26 cellular contexts compared by ENCODE assay signal in genomic region chr9:94632736-94633135, GRCh38. TPM values are rescaled to one million over a fixed set of nuclear protein-coding genes. Genes with fewer than 3 reads are reported as not detected.
DNase-seq lines count a peak whose midpoint lies in the region; ATAC-seq, FAIRE-seq and TF ChIP-seq lines count a peak whose summit lies in the region.
"Had no signal": no experiment of that assay in that cellular context is flagged by ENCODE, and none has a peak within 500 bp of the region (broad histone marks: within the 10 kb centered on the region; RNA-seq: fewer than 3 reads in every experiment).

No MANE protein-coding gene starts in this region.

- POLR2A ChIA-PET in PC-9 (lab: Charles Lee; ENCODE audit: unreplicated experiment), result no interaction called here
- POLR2A ChIA-PET in activated CD4-positive, alpha-beta T cell treated with anti-CD3 and anti-CD28 coated beads for 36 hours (lab: Charles Lee), result no interaction called here

- intact Hi-C loops in PC-9 (cut with micrococcal nuclease; ENCODE audit: unreplicated experiment), result no loop called here
- intact Hi-C loops in stomach (cut with DNase I; ENCODE audit: low total_unique reads), result no loop called here
- intact Hi-C loops in activated CD4-positive, alpha-beta T cell treated with anti-CD3 and anti-CD28 coated beads for 36 hours (cut with DNase I, micrococcal nuclease), result no loop called here

- no peaks in the 10 kb centered on the region for H3K4me1 Mint-ChIP-seq in activated CD4-positive, alpha-beta T cell treated with anti-CD3 and anti-CD28 coated beads for 36 hours
- H3K4me1 Mint-ChIP-seq: activated naive CD8-positive, alpha-beta T cell treated with anti-CD3 and anti-CD28 coated beads, Interleukin-2, amount 10 ng/mL, durations not matched to agents 7 days and 5 days; memory B cell had no signal

- no peaks in the 10 kb centered on the region for H4K20me1 ChIP-seq in PC-9 (ENCODE audit: insufficient read depth)

- H3K4me3 ChIP-seq in PC-9, result no peak overlapping the region
- no peak overlapping the region for H3K4me3 ChIP-seq in stomach
- H3K4me3 ChIP-seq: heart right ventricle, neural progenitor cell, right atrium auricular region had no signal

- H3K27ac Mint-ChIP-seq in activated CD4-positive, alpha-beta T cell treated with anti-CD3 and anti-CD28 coated beads for 36 hours, result no peak overlapping the region
- H3K27ac Mint-ChIP-seq: activated naive CD8-positive, alpha-beta T cell treated with anti-CD3 and anti-CD28 coated beads, Interleukin-2, amount 10 ng/mL, durations not matched to agents 7 days and 5 days; CD4-positive, alpha-beta T cell; H9; memory B cell; neural progenitor cell; T-helper 1 cell treated with Interleukin-12 subunit alpha and Interleukin-12 subunit beta and Interleukin-4 antibody, amounts not matched to agents 30 μg/mL and 1 μg/mL, for 36 hours had no signal

- H3K27me3 Mint-ChIP-seq in activated CD4-positive, alpha-beta T cell treated with anti-CD3 and anti-CD28 coated beads for 36 hours, result peaks cover 2% of the 10 kb centered on the region
- H3K27me3 Mint-ChIP-seq: CD4-positive, alpha-beta T cell had no signal

- H3K27ac ChIP-seq in PC-9 (0 out of 2 replicates have a peak overlapping the region, but pooled peaks have one; percentile 64), stomach (peak overlapping the region; percentile 64 to 90 (median 75))
- H3K27ac ChIP-seq: epithelial cell of prostate, heart right ventricle, neural progenitor cell, right atrium auricular region had no signal

- peaks cover 18% of the 10 kb centered on the region for H3F3A ChIP-seq in PC-9 (ENCODE audit: insufficient read depth, low read depth)

- peaks cover 56% of the 10 kb centered on the region for H3K4me1 ChIP-seq in PC-9 (replicated peaks; ENCODE audit: insufficient read depth)
- peaks cover 21 to 56% (median 40%) of the 10 kb centered on the region in 4 donors for H3K4me1 ChIP-seq in stomach
- H3K4me1 ChIP-seq: heart right ventricle, right atrium auricular region had no signal

- 24 to 43% (median 29%) methylated on average over 5 of the region's 5 CpGs for WGBS in stomach, 5 donors

- no peaks in the 10 kb centered on the region for H3K9me3 ChIP-seq in PC-9 (ENCODE audit: insufficient read depth, low read depth)
- no peaks in the 10 kb centered on the region for H3K9me3 ChIP-seq in stomach
- H3K9me3 ChIP-seq: heart right ventricle, right atrium auricular region had no signal

- H3K9me3 Mint-ChIP-seq in activated CD4-positive, alpha-beta T cell treated with anti-CD3 and anti-CD28 coated beads for 36 hours (ENCODE audit: low read depth), result no peaks in the 10 kb centered on the region
- H3K9me3 Mint-ChIP-seq: activated naive CD8-positive, alpha-beta T cell treated with anti-CD3 and anti-CD28 coated beads, Interleukin-2, amount 10 ng/mL, durations not matched to agents 7 days and 5 days; CD4-positive, alpha-beta T cell; H9; memory B cell; neural progenitor cell; T-helper 1 cell treated with Interleukin-12 subunit alpha and Interleukin-12 subunit beta and Interleukin-4 antibody, amounts not matched to agents 30 μg/mL and 1 μg/mL, for 36 hours had no signal

- CTCF ChIA-PET in PC-9 (lab: Charles Lee), result no interaction called here
- CTCF ChIA-PET in activated CD4-positive, alpha-beta T cell treated with anti-CD3 and anti-CD28 coated beads for 36 hours (lab: Charles Lee), result no interaction called here

- in situ Hi-C loops in GM13976 (cut with MboI; ENCODE audit: low sequenced_read_pairs, unreplicated experiment), result no loop called here

- H3K36me3 ChIP-seq in PC-9 (ENCODE audit: low read depth) (peaks cover 15% of the 10 kb centered on the region), stomach (no peaks in the 10 kb centered on the region)
- H3K36me3 ChIP-seq: heart right ventricle, neural progenitor cell, right atrium auricular region had no signal

- peaks cover 87% of the 10 kb centered on the region for H3K79me2 ChIP-seq in PC-9 (ENCODE audit: low read depth)

- no peak for TF ChIP-seq EP300 in stomach (IDR thresholded peaks at IDR 0.05)

- no peaks in the 10 kb centered on the region for H3K27me3 ChIP-seq in PC-9 (ENCODE audit: insufficient read depth, low read depth)
- no peaks in the 10 kb centered on the region for H3K27me3 ChIP-seq in stomach
- H3K27me3 ChIP-seq: right atrium auricular region had no signal

- DNase-seq in EH (ENCODE audit: low read depth) (peak; percentile 62), PC-9 (no peak), fibroblast of peridontal ligament (ENCODE audit: extremely low read depth) (peak; percentile 8), stomach (no peak), GM12891 (ENCODE audit: insufficient read length, low spot score) (no peak), GM13976 (ENCODE audit: low spot score) (no peak)
- no peak for DNase-seq in activated CD4-positive, alpha-beta T cell treated with anti-CD3 and anti-CD28 coated beads for 36 hours
- DNase-seq: activated CD4-positive, CD25-positive, alpha-beta regulatory T cell treated with anti-CD3 and anti-CD28 coated beads, Interleukin-2, amount 50 U/mL, for 72 hours; activated effector memory CD4-positive, alpha-beta T cell treated with anti-CD3 and anti-CD28 coated beads, Interleukin-2, amount 50 U/mL, for 16 hours; activated naive CD8-positive, alpha-beta T cell treated with anti-CD3 and anti-CD28 coated beads, Interleukin-2, amount 10 ng/mL, durations not matched to agents 7 days and 5 days; CD4-positive, alpha-beta T cell; cerebellar nuclear complex; H9; heart right ventricle; left cardiac atrium; NCI-H2029; NCI-H226; stimulated activated CD4-positive, alpha-beta T cell treated with anti-CD3 and anti-CD28 coated beads, Interleukin-2, amount 100 ng/mL, for 48 hours had no signal

- H3K4me3 Mint-ChIP-seq in activated CD4-positive, alpha-beta T cell treated with anti-CD3 and anti-CD28 coated beads for 36 hours, result no peak overlapping the region
- H3K4me3 Mint-ChIP-seq: activated naive CD8-positive, alpha-beta T cell treated with anti-CD3 and anti-CD28 coated beads, Interleukin-2, amount 10 ng/mL, durations not matched to agents 7 days and 5 days; CD4-positive, alpha-beta T cell; H9; memory B cell; neural progenitor cell; T-helper 1 cell treated with Interleukin-12 subunit alpha and Interleukin-12 subunit beta and Interleukin-4 antibody, amounts not matched to agents 30 μg/mL and 1 μg/mL, for 36 hours had no signal

- no peak overlapping the region for H2AFZ ChIP-seq in PC-9
- H2AFZ ChIP-seq: neural progenitor cell had no signal

- H3K9me2 ChIP-seq in PC-9 (ENCODE audit: insufficient read depth), result no peaks in the 10 kb centered on the region

- H3K36me3 Mint-ChIP-seq in activated CD4-positive, alpha-beta T cell treated with anti-CD3 and anti-CD28 coated beads for 36 hours (ENCODE audit: low read depth), result no peaks in the 10 kb centered on the region
- H3K36me3 Mint-ChIP-seq: activated naive CD8-positive, alpha-beta T cell treated with anti-CD3 and anti-CD28 coated beads, Interleukin-2, amount 10 ng/mL, durations not matched to agents 7 days and 5 days; memory B cell; neural progenitor cell had no signal

- no peak for ATAC-seq in activated CD4-positive, alpha-beta T cell treated with anti-CD3 and anti-CD28 coated beads for 36 hours
- ATAC-seq: heart right ventricle had no signal

- no peak for FAIRE-seq in GM12891 (lab: Jason Lieb, UNC)
- FAIRE-seq: D721Med, TTC549 had no signal

- no peak for TF ChIP-seq POLR2A in stomach (IDR thresholded peaks at IDR 0.05)
- TF ChIP-seq POLR2A in GM12891 (IDR thresholded peaks at IDR 0.05; ENCODE audit: low read depth, low read length), result no peak

- no TSS peak for BruUV-seq in PC-9 (replicated peaks; lab: Mats Ljungman, UMichigan)

- peak overlapping the region; percentile 77 for H3K4me2 ChIP-seq in PC-9
- H3K4me2 ChIP-seq: neural progenitor cell had no signal

- TF ChIP-seq CTCF in PC-9 (conservative IDR thresholded peaks at IDR 0.05), result no peak
- TF ChIP-seq CTCF in stomach (IDR thresholded peaks at IDR 0.05), result no peak
- no peak for TF ChIP-seq CTCF in GM13976 (IDR thresholded peaks at IDR 0.05; ENCODE audit: borderline replicate concordance, control extremely low read depth, extremely low read depth, insufficient read depth, missing control alignments)

TF ChIP-seq in GM12891, 5 proteins besides CTCF, POLR2A, EP300 and RAD21:
- no peak for TF ChIP-seq POLR2AphosphoS5 (IDR thresholded peaks at IDR 0.05; ENCODE audit: low read depth, low read length)
- TF ChIP-seq SPI1 (IDR thresholded peaks at IDR 0.05; ENCODE audit: low read depth, low read length), result no peak
- no peak for TF ChIP-seq POU2F2 (IDR thresholded peaks at IDR 0.05; ENCODE audit: low read depth, low read length)
- TF ChIP-seq PAX5 (IDR thresholded peaks at IDR 0.05; ENCODE audit: insufficient read depth, low read length, severe bottlenecking), result no peak
- TF ChIP-seq TAF1 (IDR thresholded peaks at IDR 0.05; ENCODE audit: low read depth, low read length), result no peak

RNA-seq across cellular contexts. Expression of gene FBP1, which starts 6.6 kb away (rescaled TPM):
- total RNA-seq in PC-9 (2021) (34.9 and 35.0 TPM in 2 replicates), stomach (10 to 100 TPM; 10.7 to 89.1 (median 35.1) TPM)
- 100 to 1,000 TPM in 1 of 3 donors, 10 to 100 TPM in 2; 48.1 to 122 (median 61.4) TPM for polyA plus RNA-seq in stomach
- polyA plus RNA-seq in GM12891 (2012; ENCODE audit: low read depth, missing spikeins), result 0.64 TPM
- under 1 TPM; 0.39 to 0.47 TPM for total RNA-seq in activated CD4-positive, alpha-beta T cell treated with anti-CD3 and anti-CD28 coated beads for 36 hours
- total RNA-seq: fibroblast of villous mesenchyme had no signal

RNA-seq across cellular contexts. Expression of gene FBP2, which starts 39.1 kb away (rescaled TPM):
- total RNA-seq in PC-9 (2021), result not detected in 2 replicates
- 10 to 100 TPM in 4 of 5 donors, not detected in 1; 15.6 to 86.4 (median 34.7) TPM for total RNA-seq in stomach
- 10 to 100 TPM; 17.8 to 45.8 (median 22.0) TPM for polyA plus RNA-seq in stomach
- not detected for polyA plus RNA-seq in GM12891 (2012; ENCODE audit: low read depth, missing spikeins)
- not detected for total RNA-seq in activated CD4-positive, alpha-beta T cell treated with anti-CD3 and anti-CD28 coated beads for 36 hours
- total RNA-seq: activated naive CD8-positive, alpha-beta T cell treated with anti-CD3 and anti-CD28 coated beads, Interleukin-2, amount 10 ng/mL, durations not matched to agents 7 days and 5 days; CD4-positive, alpha-beta T cell; fibroblast of villous mesenchyme; H9; right atrium auricular region had no signal

Comparison
In these comparisons a context has a peak if more than half of its experiments do, and no peak if none do; other contexts are left out.
1. DNase-seq: peak in EH (single experiment) and fibroblast of peridontal ligament (single experiment); none in PC-9 (0 of 2), stomach (single experiment), GM12891 (single experiment), activated CD4-positive, alpha-beta T cell treated with anti-CD3 and anti-CD28 coated beads for 36 hours (single experiment) and GM13976 (single experiment).
2. RNA of gene FBP1, which starts 6.6 kb away (total RNA-seq): 10.7 to 89.1 TPM in stomach and 34.9 to 35.0 TPM in PC-9; 0.39 to 0.47 TPM in activated CD4-positive, alpha-beta T cell treated with anti-CD3 and anti-CD28 coated beads for 36 hours; every median in the first group is over 4 times any median in the second.